24 cellular contexts compared by ENCODE assay signal in the genomic region with DNA sequence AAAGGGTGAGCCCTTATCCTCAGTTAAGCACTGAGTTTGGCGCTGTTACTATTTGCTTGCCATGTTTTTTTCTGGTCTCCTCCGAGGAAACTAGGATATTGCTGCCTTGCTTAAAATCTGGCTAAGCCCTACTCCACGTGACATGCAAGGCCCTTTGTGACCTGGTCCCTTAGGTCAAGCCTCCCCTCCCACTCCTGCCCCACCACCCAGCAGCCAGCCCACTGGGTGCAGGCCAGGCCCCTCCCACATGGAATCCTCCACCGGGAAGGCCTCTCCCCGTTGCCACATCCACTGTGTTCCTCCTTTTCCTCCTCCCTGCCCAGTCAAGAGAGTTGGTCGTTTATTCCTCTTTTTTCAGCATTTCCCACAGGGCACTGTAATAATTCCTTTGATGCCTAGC. TPM values are rescaled to one million over a fixed set of nuclear protein-coding genes. Genes with fewer than 3 reads are reported as not detected.
A peak's percentile ranks its signal among the peaks of the same experiment; 100 is the strongest.
DNase-seq lines count a peak whose midpoint lies in the region; ATAC-seq and TF ChIP-seq lines count a peak whose summit lies in the region.
"Had no signal": no experiment of that assay in that cellular context is flagged by ENCODE, and none has a peak within 500 bp of the region (broad histone marks: within the 10 kb centered on the region; RNA-seq: fewer than 3 reads in every experiment).

No MANE protein-coding gene starts in this region.

- H3K27ac Mint-ChIP-seq in T-helper 17 cell, result peak overlapping the region; percentile 61
- H3K27ac Mint-ChIP-seq: CD4-positive, alpha-beta T cell; GM23338 had no signal

- H3K27me3 Mint-ChIP-seq in T-helper 17 cell, result no peaks in the 10 kb centered on the region
- H3K27me3 Mint-ChIP-seq: CD4-positive, alpha-beta T cell had no signal

- H3K36me3 Mint-ChIP-seq in T-helper 17 cell (ENCODE audit: low read depth), result peaks cover 28% of the 10 kb centered on the region

- ATAC-seq in T-helper 17 cell (no peak), Right ventricle myocardium superior (ENCODE audit: poor library complexity) (peak; percentile 71), lower lobe of right lung (peak; percentile 29 to 59), upper lobe of right lung (peak; percentile 77)
- ATAC-seq: GM23338 had no signal

- H3K9me3 ChIP-seq in T-helper 17 cell (ENCODE audit: control insufficient read depth, low read length, poor library complexity, severe bottlenecking) (no peaks in the 10 kb centered on the region), lower lobe of right lung (no peaks in the 10 kb centered on the region), upper lobe of right lung (no peaks in the 10 kb centered on the region)
- H3K9me3 ChIP-seq: neutrophil had no signal

- intact Hi-C loops in Right ventricle myocardium superior (cut with DNase I) (no loop called here), lower lobe of right lung (cut with DNase I) (no loop called here), upper lobe of right lung (cut with DNase I) (no loop called here)

- H3K27ac ChIP-seq in lower lobe of right lung, result no peak overlapping the region
- no peak overlapping the region for H3K27ac ChIP-seq in upper lobe of right lung
- H3K27ac ChIP-seq: brain microvascular endothelial cell, neutrophil had no signal

- TF ChIP-seq CTCF in lower lobe of right lung (IDR thresholded peaks at IDR 0.05), result no peak
- TF ChIP-seq CTCF in upper lobe of right lung (IDR thresholded peaks at IDR 0.05), result no peak

- no peaks in the 10 kb centered on the region for H3K4me1 ChIP-seq in lower lobe of right lung
- peaks cover 3% of the 10 kb centered on the region for H3K4me1 ChIP-seq in upper lobe of right lung

- peaks cover 67% of the 10 kb centered on the region for H3K36me3 ChIP-seq in lower lobe of right lung
- peaks cover 67% of the 10 kb centered on the region for H3K36me3 ChIP-seq in upper lobe of right lung

- no peak overlapping the region for H3K4me3 ChIP-seq in lower lobe of right lung
- no peak overlapping the region for H3K4me3 ChIP-seq in upper lobe of right lung
- H3K4me3 ChIP-seq: GM23338 had no signal

- H3K27me3 ChIP-seq in lower lobe of right lung (ENCODE audit: low read depth) (no peaks in the 10 kb centered on the region), upper lobe of right lung (no peaks in the 10 kb centered on the region)
- H3K27me3 ChIP-seq: brain microvascular endothelial cell, neutrophil had no signal

- H3K4me1 Mint-ChIP-seq in T-helper 17 cell, result peaks cover 12% of the 10 kb centered on the region
- H3K4me1 Mint-ChIP-seq: GM23338 had no signal

- no peak overlapping the region for H3K4me3 Mint-ChIP-seq in T-helper 17 cell
- H3K4me3 Mint-ChIP-seq: CD4-positive, alpha-beta T cell; GM23338 had no signal

- no peak for DNase-seq in T-helper 17 cell
- peak; percentile 81 for DNase-seq in Right ventricle myocardium superior
- no peak for DNase-seq in lower lobe of right lung
- DNase-seq in upper lobe of right lung, result peak; percentile 75
- DNase-seq in activated naive CD4-positive, alpha-beta T cell (lab: John Stamatoyannopoulos, UW), result no peak
- no peak for DNase-seq in AG20443 (ENCODE audit: low spot score)
- DNase-seq in NCI-H774 (lab: John Stamatoyannopoulos, UW), result no peak
- DNase-seq: activated CD4-positive, alpha-beta T cell treated with anti-CD3 and anti-CD28 coated beads, Interleukin-2, amount 50 U/mL, for 1 hour; brain microvascular endothelial cell; CD4-positive, alpha-beta T cell; effector memory CD4-positive, alpha-beta T cell; erythroblast; foreskin melanocyte; NCI-H1105 treated with DMSO at 0.1 percent for 48 hours; NCI-H2029 treated with DMSO at 0.1 percent for 48 hours; NCI-H345; NCI-H82; stimulated activated CD4-positive, alpha-beta T cell treated with anti-CD3 and anti-CD28 coated beads, Interleukin-4, amount 100 ng/mL, for 4 hours; stimulated activated naive CD4-positive, alpha-beta T cell treated with Interleukin-2 at 50 U/mL for 16 hours had no signal

RNA-seq across cellular contexts. Expression of a gene that starts 16.2 kb away (rescaled TPM):
- total RNA-seq in T-helper 17 cell (10 to 100 TPM; 51.8 to 63.9 TPM), Right ventricle myocardium superior (88.0 TPM), lower lobe of right lung (79.3 TPM), upper lobe of right lung (73.6 TPM)

RNA-seq across cellular contexts. Expression of a gene that starts 18.5 kb away (rescaled TPM):
- not detected for total RNA-seq in T-helper 17 cell
- not detected for total RNA-seq in Right ventricle myocardium superior
- 1.9 TPM for total RNA-seq in lower lobe of right lung
- 1.2 TPM for total RNA-seq in upper lobe of right lung
- total RNA-seq: CD4-positive, alpha-beta T cell; GM23338; M059J; OCI-LY7; renal cortical epithelial cell had no signal

RNA-seq across cellular contexts. Expression of a gene that starts 34.0 kb away (rescaled TPM):
- total RNA-seq in T-helper 17 cell (under 1 TPM in 1 of 2 donors, not detected in 1; 0.26 TPM), Right ventricle myocardium superior (0.40 TPM), lower lobe of right lung (0.62 TPM), upper lobe of right lung (0.29 TPM)
- total RNA-seq: GM23338, M059J, renal cortical epithelial cell had no signal

RNA-seq across cellular contexts. Expression of a gene that starts 57.4 kb away (rescaled TPM):
- 10 to 100 TPM; 73.7 to 77.5 TPM for total RNA-seq in T-helper 17 cell
- 54.0 TPM for total RNA-seq in Right ventricle myocardium superior
- 59.6 TPM for total RNA-seq in lower lobe of right lung
- total RNA-seq in upper lobe of right lung, result 81.3 TPM

Comparison
In these comparisons a context has a peak if more than half of its experiments do, and no peak if none do; other contexts are left out.
1. DNase-seq: peak in Right ventricle myocardium superior (single experiment) and upper lobe of right lung (single experiment); none in T-helper 17 cell (0 of 3), lower lobe of right lung (single experiment), activated naive CD4-positive, alpha-beta T cell (0 of 4), AG20443 (single experiment) and NCI-H774 (single experiment).